In the genomic region with DNA sequence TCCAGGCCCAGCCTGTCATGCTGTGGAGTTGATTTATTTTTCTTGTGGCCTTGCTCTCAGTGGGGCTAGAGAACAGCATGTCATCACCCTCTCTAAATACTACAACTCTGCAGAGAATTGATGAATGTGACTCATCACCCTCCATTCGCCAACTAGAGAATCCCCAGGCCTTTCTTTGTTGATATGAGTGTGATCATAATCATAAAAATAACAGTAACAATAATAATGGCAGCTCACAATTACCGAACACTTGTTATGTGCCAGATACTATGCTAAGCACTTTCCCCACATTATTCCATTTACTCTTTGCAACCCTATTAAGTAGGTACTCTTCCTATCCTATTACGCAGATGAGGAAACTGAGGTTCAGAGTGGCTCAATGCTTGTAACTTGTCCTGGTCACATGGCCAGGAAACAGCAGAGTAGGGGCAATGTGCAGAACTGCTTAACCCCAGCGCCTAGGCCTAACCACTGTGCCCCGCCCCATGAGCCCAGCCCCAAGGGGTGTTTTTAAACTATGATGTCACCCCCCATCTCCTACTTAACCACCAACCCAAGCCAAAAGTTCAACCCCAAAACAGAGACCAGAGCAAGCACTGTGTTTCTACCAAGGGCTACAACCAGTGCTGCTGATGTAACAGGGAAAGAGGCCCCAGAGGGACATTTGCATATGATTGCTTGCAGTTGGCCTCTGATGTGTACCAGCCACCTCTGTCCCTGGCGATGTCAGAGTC, we compare ENCODE assay signal across 11 cellular contexts.
DNase-seq lines count a peak whose midpoint lies in the region; ATAC-seq and TF ChIP-seq lines count a peak whose summit lies in the region.
"Had no signal": no experiment of that assay in that cellular context is flagged by ENCODE, and none has a peak within 500 bp of the region (broad histone marks: within the 10 kb centered on the region; RNA-seq: fewer than 3 reads in every experiment).

No MANE protein-coding gene starts in this region.

- no peak overlapping the region for H3K4me3 ChIP-seq in CD8-positive, alpha-beta memory T cell (ENCODE audit: low read length)
- no peak overlapping the region for H3K4me3 ChIP-seq in vagina
- no peak overlapping the region for H3K4me3 ChIP-seq in naive thymus-derived CD4-positive, alpha-beta T cell (ENCODE audit: low read length)
- H3K4me3 ChIP-seq: A549 had no signal

- peaks cover 12% of the 10 kb centered on the region for H3K27me3 Mint-ChIP-seq in activated CD4-positive, alpha-beta T cell treated with anti-CD3 and anti-CD28 coated beads for 36 hours
- peaks cover 3% of the 10 kb centered on the region for H3K27me3 Mint-ChIP-seq in activated naive CD8-positive, alpha-beta T cell
- H3K27me3 Mint-ChIP-seq in CD8-positive, alpha-beta memory T cell: peaks cover 5 to 14% of the 10 kb centered on the region in 2 donors
- peaks cover 0 to 23% (median 8%) of the 10 kb centered on the region in 5 donors for H3K27me3 Mint-ChIP-seq in naive thymus-derived CD4-positive, alpha-beta T cell

- POLR2A ChIA-PET in activated CD4-positive, alpha-beta T cell treated with anti-CD3 and anti-CD28 coated beads for 36 hours (lab: Charles Lee): no interaction called here
- POLR2A ChIA-PET in CD8-positive, alpha-beta memory T cell (lab: Charles Lee): no interaction called here
- POLR2A ChIA-PET in naive thymus-derived CD4-positive, alpha-beta T cell (lab: Charles Lee): no interaction called here

- no peak overlapping the region for H3K27ac Mint-ChIP-seq in activated CD4-positive, alpha-beta T cell treated with anti-CD3 and anti-CD28 coated beads for 36 hours
- H3K27ac Mint-ChIP-seq in activated naive CD8-positive, alpha-beta T cell: peak overlapping the region; percentile 25
- peak overlapping the region in 1 of 8 donors; percentile 45 for H3K27ac Mint-ChIP-seq in CD8-positive, alpha-beta memory T cell
- no peak overlapping the region for H3K27ac Mint-ChIP-seq in naive thymus-derived CD4-positive, alpha-beta T cell

- H3K4me1 ChIP-seq in CD8-positive, alpha-beta memory T cell (ENCODE audit: insufficient read depth, low read length): no peaks in the 10 kb centered on the region
- H3K4me1 ChIP-seq in vagina: no peaks in the 10 kb centered on the region
- no peaks in the 10 kb centered on the region for H3K4me1 ChIP-seq in naive thymus-derived CD4-positive, alpha-beta T cell (ENCODE audit: control insufficient read depth in 2 of 2, insufficient read depth in 2 of 2, low read length in 2 of 2)
- H3K4me1 ChIP-seq: A549 had no signal

- intact Hi-C loops in activated CD4-positive, alpha-beta T cell treated with anti-CD3 and anti-CD28 coated beads for 36 hours (cut with DNase I, micrococcal nuclease): no loop called here
- intact Hi-C loops in left ventricle myocardium superior (cut with micrococcal nuclease): loop anchor here (10.0 kb wide), 1 partner anchor 100 kb away; the partner anchor contains the start of gene ADCY5
- intact Hi-C loops in vagina (cut with DNase I): no loop called here
- intact Hi-C loops in naive thymus-derived CD4-positive, alpha-beta T cell (cut with micrococcal nuclease): no loop called here

- CTCF ChIA-PET in activated CD4-positive, alpha-beta T cell treated with anti-CD3 and anti-CD28 coated beads for 36 hours (lab: Charles Lee): interaction anchor here (0.6 kb wide), 1 partner anchor 135 kb away, joined by 3 read pairs; no protein-coding TSS in a partner anchor
- CTCF ChIA-PET in CD8-positive, alpha-beta memory T cell (lab: Charles Lee): no interaction called here
- CTCF ChIA-PET in naive thymus-derived CD4-positive, alpha-beta T cell (lab: Charles Lee): no interaction called here

- no peak overlapping the region for H3K4me3 Mint-ChIP-seq in activated CD4-positive, alpha-beta T cell treated with anti-CD3 and anti-CD28 coated beads for 36 hours
- H3K4me3 Mint-ChIP-seq in activated naive CD8-positive, alpha-beta T cell: no peak overlapping the region
- no peak overlapping the region for H3K4me3 Mint-ChIP-seq in CD8-positive, alpha-beta memory T cell
- no peak overlapping the region for H3K4me3 Mint-ChIP-seq in naive thymus-derived CD4-positive, alpha-beta T cell

- no peaks in the 10 kb centered on the region for H3K36me3 Mint-ChIP-seq in activated CD4-positive, alpha-beta T cell treated with anti-CD3 and anti-CD28 coated beads for 36 hours (ENCODE audit: low read depth)
- no peaks in the 10 kb centered on the region for H3K36me3 Mint-ChIP-seq in activated naive CD8-positive, alpha-beta T cell
- no peaks in the 10 kb centered on the region for H3K36me3 Mint-ChIP-seq in CD8-positive, alpha-beta memory T cell
- no peaks in the 10 kb centered on the region for H3K36me3 Mint-ChIP-seq in naive thymus-derived CD4-positive, alpha-beta T cell

- no peaks in the 10 kb centered on the region for H3K27me3 ChIP-seq in CD8-positive, alpha-beta memory T cell (ENCODE audit: insufficient read depth, low read length, poor library complexity, severe bottlenecking)
- H3K27me3 ChIP-seq in vagina: no peaks in the 10 kb centered on the region
- H3K27me3 ChIP-seq in naive thymus-derived CD4-positive, alpha-beta T cell (ENCODE audit: control insufficient read depth in 2 of 2, insufficient read depth in 2 of 2, low read length in 2 of 2): no peaks in the 10 kb centered on the region

- DNase-seq in activated CD4-positive, alpha-beta T cell treated with anti-CD3 and anti-CD28 coated beads for 36 hours: no peak
- no peak for DNase-seq in activated CD4-positive, alpha-beta T cell treated with anti-CD3 and anti-CD28 coated beads for 1 hour
- DNase-seq in left ventricle myocardium superior (no peak), vagina (ENCODE audit: extremely low spot score in 2 of 2) (no peak)
- no peak for DNase-seq in CD8-positive, alpha-beta memory T cell
- DNase-seq in naive thymus-derived CD4-positive, alpha-beta T cell: no peak
- DNase-seq: amniotic stem cell had no signal

- no peaks in the 10 kb centered on the region for H3K36me3 ChIP-seq in CD8-positive, alpha-beta memory T cell (ENCODE audit: insufficient read depth, low read length)
- H3K36me3 ChIP-seq in vagina: no peaks in the 10 kb centered on the region
- no peaks in the 10 kb centered on the region for H3K36me3 ChIP-seq in naive thymus-derived CD4-positive, alpha-beta T cell (ENCODE audit: control insufficient read depth in 2 of 3, insufficient read depth in 3 of 3, low read length in 3 of 3)

- no peak for TF ChIP-seq POLR2A in vagina (IDR thresholded peaks at IDR 0.05)

- no peaks in the 10 kb centered on the region for H3K9me3 ChIP-seq in CD8-positive, alpha-beta memory T cell (ENCODE audit: low read length)
- no peaks in the 10 kb centered on the region for H3K9me3 ChIP-seq in vagina
- no peaks in the 10 kb centered on the region for H3K9me3 ChIP-seq in naive thymus-derived CD4-positive, alpha-beta T cell (ENCODE audit: control insufficient read depth in 2 of 3, low read length in 3 of 3)
- H3K9me3 ChIP-seq: A549 had no signal

- peak overlapping the region; percentile 66 for H3K27ac ChIP-seq in temporal lobe (ENCODE audit: low read depth, low read length)
- no peak overlapping the region for H3K27ac ChIP-seq in CD8-positive, alpha-beta memory T cell (ENCODE audit: low read depth, low read length)
- no peak overlapping the region for H3K27ac ChIP-seq in vagina
- H3K27ac ChIP-seq in naive thymus-derived CD4-positive, alpha-beta T cell (ENCODE audit: low read depth, low read length): no peak overlapping the region
- H3K27ac ChIP-seq: A549, KMS-11 had no signal

- no peak for TF ChIP-seq CTCF in vagina (IDR thresholded peaks at IDR 0.05)

- peak; percentile 33 for ATAC-seq in activated CD4-positive, alpha-beta T cell treated with anti-CD3 and anti-CD28 coated beads for 36 hours
- ATAC-seq in left ventricle myocardium superior: peak; percentile 12
- ATAC-seq in naive thymus-derived CD4-positive, alpha-beta T cell: no peak
- ATAC-seq: A549 had no signal

- H3K4me1 Mint-ChIP-seq in activated CD4-positive, alpha-beta T cell treated with anti-CD3 and anti-CD28 coated beads for 36 hours: peaks cover 4% of the 10 kb centered on the region
- H3K4me1 Mint-ChIP-seq in activated naive CD8-positive, alpha-beta T cell (ENCODE audit: low read depth): no peaks in the 10 kb centered on the region
- H3K4me1 Mint-ChIP-seq in CD8-positive, alpha-beta memory T cell: peaks cover 0 to 5% (median 0%) of the 10 kb centered on the region in 3 donors
- peaks cover 0 to 14% (median 0%) of the 10 kb centered on the region in 7 donors for H3K4me1 Mint-ChIP-seq in naive thymus-derived CD4-positive, alpha-beta T cell

- H3K9me3 Mint-ChIP-seq in activated CD4-positive, alpha-beta T cell treated with anti-CD3 and anti-CD28 coated beads for 36 hours (ENCODE audit: low read depth): no peaks in the 10 kb centered on the region
- H3K9me3 Mint-ChIP-seq in activated naive CD8-positive, alpha-beta T cell (ENCODE audit: low read depth): no peaks in the 10 kb centered on the region
- no peaks in the 10 kb centered on the region for H3K9me3 Mint-ChIP-seq in CD8-positive, alpha-beta memory T cell
- no peaks in the 10 kb centered on the region for H3K9me3 Mint-ChIP-seq in naive thymus-derived CD4-positive, alpha-beta T cell
